In the genomic region with DNA sequence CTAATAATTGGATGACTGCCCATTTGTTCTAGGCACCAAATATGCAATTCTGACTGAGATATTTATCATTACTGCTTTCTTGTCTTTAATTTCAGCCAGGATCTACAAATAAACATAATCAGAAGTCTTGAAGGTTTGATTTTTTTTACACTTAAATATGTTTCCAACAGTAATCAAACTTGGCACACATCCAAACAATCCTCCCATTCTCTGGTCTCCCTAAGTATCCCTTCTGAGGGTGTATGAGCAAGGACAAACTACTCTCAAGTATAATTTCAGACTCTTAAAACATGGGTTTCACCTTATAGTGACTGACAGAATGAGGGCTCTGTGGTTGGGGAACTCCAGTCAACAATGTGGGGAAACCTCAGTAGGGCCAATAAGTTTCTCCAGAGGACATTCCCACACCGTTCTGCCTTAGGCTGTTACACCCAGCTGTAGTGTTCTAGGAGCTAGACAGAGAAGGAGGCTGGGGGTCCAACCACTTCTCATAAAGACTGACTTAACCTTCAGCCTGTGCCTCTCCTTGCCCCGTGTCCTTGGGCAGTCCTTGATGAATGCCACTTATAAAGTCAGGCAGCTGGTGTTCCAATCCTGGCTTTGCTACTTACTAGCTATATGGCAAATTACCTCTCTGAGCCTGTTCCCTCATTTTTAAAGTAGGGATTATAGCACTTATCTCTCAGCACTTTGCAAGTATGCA, we compare ENCODE assay signal across 13 cellular contexts. TPM values are rescaled to one million over a fixed set of nuclear protein-coding genes. Genes with fewer than 3 reads are reported as not detected.
A peak's percentile ranks its signal among the peaks of the same experiment; 100 is the strongest.
DNase-seq lines count a peak whose midpoint lies in the region; ATAC-seq and TF ChIP-seq lines count a peak whose summit lies in the region.
"Had no signal": no experiment of that assay in that cellular context is flagged by ENCODE, and none has a peak within 500 bp of the region (broad histone marks: within the 10 kb centered on the region; RNA-seq: fewer than 3 reads in every experiment).

No MANE protein-coding gene starts in this region.

- intact Hi-C loops in heart left ventricle (cut with DNase I) (loop anchor here in 9 of 10 donors (5.0 to 10.0 kb wide), 10 partner anchors 38 to 162 kb away; no protein-coding TSS in a partner anchor), Right ventricle myocardium inferior (cut with DNase I) (loop anchor here (5.0 kb wide), 1 partner anchor 162 kb away; no protein-coding TSS in a partner anchor)

- no peak for ATAC-seq in heart left ventricle
- no peak for ATAC-seq in Right ventricle myocardium inferior

- H3K36me3 ChIP-seq in heart left ventricle (no peaks in the 10 kb centered on the region), tibial nerve (no peaks in the 10 kb centered on the region), Peyer's patch (no peaks in the 10 kb centered on the region)
- H3K36me3 ChIP-seq: neural progenitor cell had no signal

- POLR2A ChIA-PET in RWPE1 (lab: Yijun Ruan, JAX; ENCODE audit: low non-redundant PET) = no interaction called here

- no peaks in the 10 kb centered on the region for H3K27me3 ChIP-seq in heart left ventricle
- H3K27me3 ChIP-seq in layer of hippocampus (ENCODE audit: control insufficient read depth, insufficient read depth, low read length) = no peaks in the 10 kb centered on the region
- H3K27me3 ChIP-seq in tibial nerve = no peaks in the 10 kb centered on the region
- no peaks in the 10 kb centered on the region for H3K27me3 ChIP-seq in Peyer's patch
- H3K27me3 ChIP-seq: neural progenitor cell had no signal

- no peak for TF ChIP-seq EP300 in tibial nerve (IDR thresholded peaks at IDR 0.05)

- H3K4me1 ChIP-seq in heart left ventricle = peaks cover 0 to 34% (median 20%) of the 10 kb centered on the region in 12 donors
- H3K4me1 ChIP-seq in tibial nerve = peaks cover 0 to 38% (median 0%) of the 10 kb centered on the region in 4 donors
- H3K4me1 ChIP-seq in Peyer's patch = peaks cover 0 to 7% (median 0%) of the 10 kb centered on the region in 4 donors

- H3K9me3 ChIP-seq in heart left ventricle (no peaks in the 10 kb centered on the region), tibial nerve (no peaks in the 10 kb centered on the region), Peyer's patch (no peaks in the 10 kb centered on the region)

- CTCF ChIA-PET in RWPE1 (lab: Yijun Ruan, JAX) = no interaction called here

- 38 to 53% (median 41%) methylated on average over 2 of the region's 2 CpGs for WGBS in heart left ventricle, 4 donors
- 62 to 75% methylated on average over 2 of the region's 2 CpGs for whole genome bisulfite sequencing in tibial nerve, 2 donors

- H3K27ac ChIP-seq in heart left ventricle = peak overlapping the region; percentile 87 to 98 (median 92)
- peak overlapping the region; percentile 62 for H3K27ac ChIP-seq in RWPE1
- peak overlapping the region; percentile 1 for H3K27ac ChIP-seq in layer of hippocampus (ENCODE audit: low read depth, low read length)
- peak overlapping the region; percentile 5 to 85 (median 50) for H3K27ac ChIP-seq in tibial nerve
- H3K27ac ChIP-seq in Peyer's patch = no peak overlapping the region
- H3K27ac ChIP-seq: KMS-11, neural progenitor cell had no signal

- no peak for DNase-seq in heart left ventricle
- DNase-seq in Right ventricle myocardium inferior (ENCODE audit: missing footprints) = no peak
- no peak for DNase-seq in RWPE1 (ENCODE audit: low spot score)
- no peak for DNase-seq in tibial nerve (ENCODE audit: low spot score in 2 of 2)
- DNase-seq in Peyer's patch = no peak
- no peak for DNase-seq in activated naive CD4-positive, alpha-beta T cell (lab: John Stamatoyannopoulos, UW)
- no peak for DNase-seq in activated effector memory CD4-positive, alpha-beta T cell treated with anti-CD3 and anti-CD28 coated beads, Interleukin-2, amount 50 U/mL, for 16 hours
- DNase-seq: activated CD4-positive, CD25-positive, alpha-beta regulatory T cell treated with anti-CD3 and anti-CD28 coated beads, Interleukin-2, amount 50 U/mL, for 72 hours; anterior cingulate cortex; NCI-H1694 treated with DMSO at 0.1 percent for 48 hours had no signal

- H3K4me3 ChIP-seq in heart left ventricle (peak overlapping the region in 8 of 12 donors; percentile 60 to 77 (median 67)), tibial nerve (no peak overlapping the region), Peyer's patch (no peak overlapping the region)
- H3K4me3 ChIP-seq: neural progenitor cell had no signal

- no peak for TF ChIP-seq CTCF in heart left ventricle (IDR thresholded peaks at IDR 0.05)
- no peak for TF ChIP-seq CTCF in RWPE1 (conservative IDR thresholded peaks at IDR 0.05; ENCODE audit: low read depth)
- TF ChIP-seq CTCF in tibial nerve (IDR thresholded peaks at IDR 0.05) = no peak
- TF ChIP-seq CTCF in Peyer's patch (IDR thresholded peaks at IDR 0.05) = no peak

- TF ChIP-seq POLR2A in heart left ventricle (IDR thresholded peaks at IDR 0.05) = no peak
- no peak for TF ChIP-seq POLR2A in tibial nerve (IDR thresholded peaks at IDR 0.05)
- TF ChIP-seq POLR2A in Peyer's patch (IDR thresholded peaks at IDR 0.05) = no peak

RNA-seq across cellular contexts. Expression of a gene that starts 1.5 kb away (rescaled TPM):
- total RNA-seq in heart left ventricle = 100 to 1,000 TPM in 7 of 9 donors, 10 to 100 TPM in 2; 74.0 to 236 (median 120) TPM
- 100 to 1,000 TPM in 1 of 2 donors, 10 to 100 TPM in 1; 95.2 to 134 TPM for polyA plus RNA-seq in heart left ventricle
- total RNA-seq in Right ventricle myocardium inferior = 122 TPM
- 100 to 1,000 TPM in 1 of 4 donors, 10 to 100 TPM in 3; 64.5 to 105 (median 72.0) TPM for total RNA-seq in tibial nerve
- 10 to 100 TPM in 1 of 4 donors, 1 to 10 TPM in 3; 4.0 to 13.2 (median 5.9) TPM for total RNA-seq in Peyer's patch

Comparison
In these comparisons a context has a peak if more than half of its experiments do, and no peak if none do; other contexts are left out.
1. H3K27ac ChIP-seq: peak in heart left ventricle (12 of 12), RWPE1 (single experiment), layer of hippocampus (single experiment) and tibial nerve (4 of 4); none in Peyer's patch (0 of 4).
2. H3K4me3 ChIP-seq: peak in heart left ventricle (8 of 12); none in tibial nerve (0 of 4) and Peyer's patch (0 of 4).